In genomic region chr11:126440276-126440675, GRCh38 we compare ENCODE assay signal across 8 cellular contexts.
"Had no signal": no experiment of that assay in that cellular context is flagged by ENCODE, and none has a peak within 500 bp of the region (broad histone marks: within the 10 kb centered on the region; RNA-seq: fewer than 3 reads in every experiment).

No MANE protein-coding gene starts in this region.

- H3K27me3 ChIP-seq: heart left ventricle, tibial nerve had no signal

- FAIRE-seq: endometrium, islet of Langerhans, urothelium cell line had no signal

- H3K4me3 ChIP-seq: heart left ventricle, mucosa of descending colon, prostate gland, tibial nerve had no signal

- H3K27ac ChIP-seq: heart left ventricle, prostate gland, tibial nerve had no signal

- H3K4me1 ChIP-seq: prostate gland had no signal

- H3K9me3 ChIP-seq: heart left ventricle, mucosa of descending colon, prostate gland, tibial nerve had no signal

- DNase-seq: cortex of kidney had no signal

- H3K36me3 ChIP-seq: heart left ventricle, prostate gland, tibial nerve had no signal
